ENCODE assay signal across 19 cellular contexts in the genomic region with DNA sequence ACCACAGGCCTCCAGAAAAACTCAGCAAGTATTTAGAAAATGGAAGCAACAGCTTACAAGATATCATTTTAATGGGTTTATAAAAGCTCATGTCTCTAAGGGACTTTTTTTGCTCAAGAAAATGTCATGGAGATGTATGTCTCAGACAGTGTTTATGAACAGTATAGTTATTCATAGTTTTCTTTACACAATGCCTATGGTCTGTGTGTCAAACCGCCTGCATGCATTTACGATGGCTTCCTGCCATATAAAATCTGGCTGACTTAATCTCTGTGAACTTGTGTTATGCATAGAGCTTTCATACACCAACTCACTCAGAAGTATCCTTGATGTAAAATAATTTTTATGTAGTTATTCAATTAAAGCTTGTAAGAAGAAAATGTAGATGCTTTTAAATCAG.
DNase-seq lines count a peak whose midpoint lies in the region; TF ChIP-seq lines count a peak whose summit lies in the region.
"Had no signal": no experiment of that assay in that cellular context is flagged by ENCODE, and none has a peak within 500 bp of the region (broad histone marks: within the 10 kb centered on the region; RNA-seq: fewer than 3 reads in every experiment).

No MANE protein-coding gene starts in this region.

- no peaks in the 10 kb centered on the region for H4K20me1 ChIP-seq in neural cell (ENCODE audit: insufficient read depth)

- H3K36me3 ChIP-seq in neural cell (ENCODE audit: insufficient read depth, low read length) (no peaks in the 10 kb centered on the region), WERI-Rb-1 (peaks cover 3% of the 10 kb centered on the region; the same call in 1 of the 2 replicates)

- TF ChIP-seq CTCF in AG04450 (IDR thresholded peaks at IDR 0.05; ENCODE audit: low read depth, low read length) (no peak), fibroblast of the aortic adventitia (IDR thresholded peaks at IDR 0.05; ENCODE audit: insufficient read depth, low read length) (no peak), neural cell (IDR thresholded peaks at IDR 0.05; ENCODE audit: poor library complexity, severe bottlenecking) (no peak), WERI-Rb-1 (IDR thresholded peaks at IDR 0.05; ENCODE audit: low read depth, low read length) (no peak), GM13976 (IDR thresholded peaks at IDR 0.05; ENCODE audit: borderline replicate concordance, control extremely low read depth, extremely low read depth, insufficient read depth, missing control alignments) (no peak)

- peak; percentile 75 for TF ChIP-seq EP300 in neural cell (conservative IDR thresholded peaks at IDR 0.05; ENCODE audit: poor library complexity, severe bottlenecking)

- H3K9me3 ChIP-seq in AG04450 (ENCODE audit: control insufficient read depth, insufficient read depth, low read length) (no peaks in the 10 kb centered on the region), neural cell (ENCODE audit: low read length) (no peaks in the 10 kb centered on the region), WERI-Rb-1 (ENCODE audit: severe bottlenecking) (peaks cover 3% of the 10 kb centered on the region)

- H3K79me2 ChIP-seq in neural cell (replicated peaks; ENCODE audit: insufficient read depth, low read length) = no peaks in the 10 kb centered on the region

- H3K4me2 ChIP-seq in neural cell (ENCODE audit: low read length) = no peak overlapping the region
- H3K4me2 ChIP-seq: GM23338 had no signal

- H2AFZ ChIP-seq in neural cell (ENCODE audit: low read depth, low read length) = no peak overlapping the region
- H2AFZ ChIP-seq: GM23338 had no signal

- TF ChIP-seq RAD21 in neural cell (conservative IDR thresholded peaks at IDR 0.05) = no peak

- no peaks in the 10 kb centered on the region for H3F3A ChIP-seq in neural cell (ENCODE audit: insufficient read depth, low read length, poor library complexity, severe bottlenecking)

- in situ Hi-C loops in SK-MEL-5 (cut with HindIII; ENCODE audit: low pct_unique_long_range_greater_than_20kb, low sequenced_read_pairs) (no loop called here), GM13976 (cut with MboI; ENCODE audit: low sequenced_read_pairs, unreplicated experiment) (no loop called here)

- H3K27me3 ChIP-seq in AG04450 (ENCODE audit: control insufficient read depth, insufficient read depth, low read length) = no peaks in the 10 kb centered on the region
- H3K27me3 ChIP-seq in neural cell (ENCODE audit: insufficient read depth, low read depth, low read length) = no peaks in the 10 kb centered on the region
- no peaks in the 10 kb centered on the region for H3K27me3 ChIP-seq in WERI-Rb-1 (ENCODE audit: insufficient read depth, low read depth, severe bottlenecking)

- H3K9me2 ChIP-seq in neural cell (ENCODE audit: insufficient read depth, low read length) = no peaks in the 10 kb centered on the region

- CTCF ChIA-PET in AG04450 (lab: Charles Lee) = no interaction called here

- POLR2A ChIA-PET in AG04450 (lab: Yijun Ruan, JAX) = no interaction called here

- no peak overlapping the region for H3K9ac ChIP-seq in neural cell (ENCODE audit: low read length)

- DNase-seq in AG04450 (ENCODE audit: low read depth, low spot score) (peak; percentile 4), SK-MEL-5 (ENCODE audit: low read depth, low spot score) (peak; percentile 64), fibroblast of the aortic adventitia (ENCODE audit: low read depth) (peak; percentile 0), SK-N-DZ (ENCODE audit: low spot score) (no peak), WERI-Rb-1 (no peak), GM13976 (ENCODE audit: low spot score) (no peak), iPS-NIHi7 (ENCODE audit: extremely low spot score) (no peak)
- DNase-seq: CD4-positive, alpha-beta T cell; NCI-H1092 treated with DMSO at 0.1 percent for 48 hours; NCI-H146; NCI-H2081; NCI-H2171 treated with DMSO at 0.1 percent for 48 hours; NCI-H774; OCI-M1; SIG-M5 had no signal

- no peak overlapping the region for H3K4me3 ChIP-seq in AG04450 (ENCODE audit: low read depth, low read length)
- H3K4me3 ChIP-seq in fibroblast of the aortic adventitia (ENCODE audit: low read depth, low read length) = no peak overlapping the region
- H3K4me3 ChIP-seq in neural cell (ENCODE audit: low read length) = no peak overlapping the region
- H3K4me3 ChIP-seq in WERI-Rb-1 (ENCODE audit: low read depth, low read length) = no peak overlapping the region
- H3K4me3 ChIP-seq: GM12878, GM23338 had no signal

- H3K27ac ChIP-seq in AG04450 (ENCODE audit: low read depth, low read length) (no peak overlapping the region), neural cell (ENCODE audit: low read length) (no peak overlapping the region), WERI-Rb-1 (no peak overlapping the region)
- H3K27ac ChIP-seq: RWPE1 had no signal

TF ChIP-seq in neural cell, 6 proteins besides CTCF, POLR2A, EP300 and RAD21:
- TF ChIP-seq TAF1 (IDR thresholded peaks at IDR 0.05; ENCODE audit: low read depth) = no peak
- TF ChIP-seq EZH2 (IDR thresholded peaks at IDR 0.05; ENCODE audit: borderline replicate concordance, insufficient read depth, low read length, poor library complexity, severe bottlenecking) = no peak
- no peak for TF ChIP-seq SMC3 (conservative IDR thresholded peaks at IDR 0.05; ENCODE audit: poor library complexity)
- TF ChIP-seq POLR2AphosphoS5 (IDR thresholded peaks at IDR 0.05) = peak; percentile 58
- TF ChIP-seq MXI1 (conservative IDR thresholded peaks at IDR 0.05; ENCODE audit: poor library complexity, severe bottlenecking) = no peak

Comparison
In these comparisons a context has a peak if more than half of its experiments do, and no peak if none do; other contexts are left out.
1. DNase-seq: peak in AG04450 (single experiment), SK-MEL-5 (single experiment) and fibroblast of the aortic adventitia (single experiment); none in SK-N-DZ (single experiment), WERI-Rb-1 (single experiment), GM13976 (single experiment) and iPS-NIHi7 (single experiment).